8 cellular contexts compared by ENCODE assay signal in genomic region chr17:59565959-59566324, GRCh38. TPM values are rescaled to one million over a fixed set of nuclear protein-coding genes. Genes with fewer than 3 reads are reported as not detected.
DNase-seq lines count a peak whose midpoint lies in the region; ATAC-seq and TF ChIP-seq lines count a peak whose summit lies in the region.

No MANE protein-coding gene starts in this region.

- peak overlapping the region; percentile 88 for H3K4me3 ChIP-seq in A673 (ENCODE audit: low read depth, low read length, poor library complexity, severe bottlenecking)

- H3K4me1 ChIP-seq in A673 (ENCODE audit: insufficient read depth, low read length, poor library complexity, severe bottlenecking) = peaks cover 9% of the 10 kb centered on the region

- POLR2A ChIA-PET in A673 (lab: Charles Lee; ENCODE audit: low non-redundant PET) = no interaction called here

- no peaks in the 10 kb centered on the region for H3K36me3 ChIP-seq in A673 (ENCODE audit: insufficient read depth, low read length, poor library complexity, severe bottlenecking)

- peak overlapping the region; percentile 60 for H3K27ac ChIP-seq in A673 (ENCODE audit: low read depth, low read length, poor library complexity, severe bottlenecking)

- TF ChIP-seq CTCF in A673 (conservative IDR thresholded peaks at IDR 0.05; ENCODE audit: low read depth, low read length) = no peak

- intact Hi-C loops in A673 (cut with micrococcal nuclease; ENCODE audit: unreplicated experiment) = loop anchor here (5.0 to 10.0 kb wide), 2 partner anchors 141 to 991 kb away; partner anchors contain the start of genes PTRH2 and VMP1

- peak; percentile 46 for ATAC-seq in GM18868 (IDR thresholded peaks at IDR 0.05; ENCODE audit: unreplicated experiment)
- peak; percentile 48 for ATAC-seq in HG03571 (IDR thresholded peaks at IDR 0.05; ENCODE audit: unreplicated experiment)

- CTCF ChIA-PET in A673 (lab: Charles Lee) = no interaction called here

- DNase-seq in A673 (ENCODE audit: low spot score) (peak; percentile 84), NOMO-1 treated with DMSO at 0.1 percent for 48 hours (lab: John Stamatoyannopoulos, UW; ENCODE audit: unreplicated experiment) (peak; percentile 50), epidermal melanocyte (ENCODE audit: insufficient read length, low spot score) (peak; percentile 50), middle frontal gyrus (ENCODE audit: extremely low spot score, low spot score) (peak; percentile 62)
- DNase-seq in activated CD8-positive, alpha-beta memory T cell treated with anti-CD3 and anti-CD28 coated beads, Interleukin-2, amount 50 U/mL, for 48 hours = peak; percentile 72
- DNase-seq in stimulated activated CD8-positive, alpha-beta memory T cell treated with anti-CD3 and anti-CD28 coated beads, Interleukin-2, amount 100 ng/mL, for 1 hour (ENCODE audit: low read depth in 2 of 2) = peak; percentile 1 to 31

- H3K9me3 ChIP-seq in A673 (ENCODE audit: low read depth, low read length, poor library complexity, severe bottlenecking) = no peaks in the 10 kb centered on the region

- TSS peak; percentile 59 for BruUV-seq in A673 (replicated peaks; lab: Mats Ljungman, UMichigan)

- no peaks in the 10 kb centered on the region for H3K27me3 ChIP-seq in A673 (replicated peaks; ENCODE audit: insufficient read depth, low read depth, low read length, poor library complexity)

RNA-seq across cellular contexts. Expression of gene DHX40, which starts 0.5 kb away (rescaled TPM):
- 22.9 and 32.1 TPM in 2 replicates for total RNA-seq in A673 (2021)

RNA-seq across cellular contexts. Expression of gene CLTC, which starts 53.8 kb away (rescaled TPM):
- 313 and 321 TPM in 2 replicates for total RNA-seq in A673 (2021)

Comparison
In these comparisons a context has a peak if more than half of its experiments do, and no peak if none do; other contexts are left out.
1. Peak in every context shown above with its lines: DNase-seq, ATAC-seq, H3K4me3 ChIP-seq and H3K27ac ChIP-seq.
2. DNase-seq: peak in every context shown above with its lines; median percentile 84 in A673; 72 in activated CD8-positive, alpha-beta memory T cell treated with anti-CD3 and anti-CD28 coated beads, Interleukin-2, amount 50 U/mL, for 48 hours; 62 in middle frontal gyrus; 50 in NOMO-1 treated with DMSO at 0.1 percent for 48 hours; 50 in epidermal melanocyte; 16 in stimulated activated CD8-positive, alpha-beta memory T cell treated with anti-CD3 and anti-CD28 coated beads, Interleukin-2, amount 100 ng/mL, for 1 hour.